In the genomic region with DNA sequence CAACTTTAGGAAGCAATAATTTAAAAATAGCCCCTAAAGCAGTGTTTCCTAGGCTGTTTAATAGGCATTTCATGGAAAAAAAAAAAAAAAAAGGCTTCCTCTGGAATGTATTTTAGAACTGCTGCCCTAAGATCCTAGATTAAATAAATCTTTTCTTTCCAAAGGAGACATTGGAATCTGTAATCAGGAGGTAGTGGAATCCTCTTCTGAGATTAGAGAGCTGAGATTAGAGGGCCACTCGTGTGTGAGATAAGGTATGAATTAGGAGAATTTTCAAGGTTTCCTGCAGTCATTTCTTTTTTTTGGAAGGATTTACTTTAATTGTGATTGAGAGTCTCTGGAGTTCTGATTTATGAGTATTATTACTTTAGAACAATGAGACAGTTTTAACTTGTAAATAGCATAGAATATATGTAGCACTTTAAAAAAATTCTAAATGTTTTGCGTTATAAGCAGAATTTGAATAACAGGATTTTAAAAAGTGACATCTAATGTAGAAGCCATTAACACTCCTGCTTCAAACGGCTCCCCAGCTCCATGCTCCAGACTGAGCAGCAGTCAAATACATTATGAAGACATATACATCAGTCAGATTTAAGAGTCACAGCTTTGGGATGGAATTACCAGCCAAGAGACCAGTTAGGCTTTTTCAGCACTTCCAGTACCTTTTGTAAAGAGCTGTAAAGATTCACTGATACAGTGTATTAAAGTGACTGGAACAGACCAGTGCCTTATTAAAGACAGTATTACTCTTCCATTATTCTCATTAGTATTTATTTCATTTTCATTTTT, we compare ENCODE assay signal across 14 cellular contexts. TPM values are rescaled to one million over a fixed set of nuclear protein-coding genes. Genes with fewer than 3 reads are reported as not detected.
DNase-seq lines count a peak whose midpoint lies in the region; ATAC-seq and TF ChIP-seq lines count a peak whose summit lies in the region.
"Had no signal": no experiment of that assay in that cellular context is flagged by ENCODE, and none has a peak within 500 bp of the region (broad histone marks: within the 10 kb centered on the region; RNA-seq: fewer than 3 reads in every experiment).

No MANE protein-coding gene starts in this region.

- no peak for TF ChIP-seq CTCF in GM06990 (IDR thresholded peaks at IDR 0.05; ENCODE audit: insufficient read depth, low read length, poor library complexity, severe bottlenecking)
- no peak for TF ChIP-seq CTCF in PC-9 (conservative IDR thresholded peaks at IDR 0.05)

- H2AFZ ChIP-seq in ACC112 (ENCODE audit: low read length, unreplicated experiment), result no peak overlapping the region
- no peak overlapping the region for H2AFZ ChIP-seq in PC-9

- H3K79me2 ChIP-seq in ACC112 (ENCODE audit: control insufficient read depth, insufficient read depth, low read length, unreplicated experiment), result peaks cover 85% of the 10 kb centered on the region
- peaks cover 95% of the 10 kb centered on the region for H3K79me2 ChIP-seq in PC-9 (ENCODE audit: low read depth)

- H3K27me3 Mint-ChIP-seq in effector memory CD8-positive, alpha-beta T cell, result no peaks in the 10 kb centered on the region

- H3K9me2 ChIP-seq in PC-9 (ENCODE audit: insufficient read depth), result no peaks in the 10 kb centered on the region

- peaks cover 18% of the 10 kb centered on the region; the same call in 1 of the 2 replicates for H3F3A ChIP-seq in PC-9 (ENCODE audit: insufficient read depth, low read depth)

- peak overlapping the region; percentile 70 to 95 for H3K27ac Mint-ChIP-seq in effector memory CD8-positive, alpha-beta T cell

- H3K9me3 ChIP-seq in PC-9 (ENCODE audit: insufficient read depth, low read depth), result no peaks in the 10 kb centered on the region
- H3K9me3 ChIP-seq: right atrium auricular region had no signal

- H3K36me3 Mint-ChIP-seq in effector memory CD8-positive, alpha-beta T cell (ENCODE audit: insufficient read depth), result peaks cover 31% of the 10 kb centered on the region

- DNase-seq in GM06990 (ENCODE audit: extremely low read depth, insufficient read length) (no peak), PC-9 (no peak), NOMO-1 treated with DMSO at 0.1 percent for 48 hours (lab: John Stamatoyannopoulos, UW; ENCODE audit: unreplicated experiment) (no peak), DMS79 (lab: John Stamatoyannopoulos, UW) (no peak), NCI-H146 (lab: John Stamatoyannopoulos, UW) (no peak)
- no peak for DNase-seq in effector memory CD8-positive, alpha-beta T cell
- DNase-seq: amygdala, foreskin keratinocyte, KBM-7, NCI-H2081 had no signal

- intact Hi-C loops in PC-9 (cut with micrococcal nuclease; ENCODE audit: unreplicated experiment), result loop anchor here (10.0 kb wide), 1 partner anchor 585 kb away; a partner anchor contains a TSS

- peaks cover 29 to 47% of the 10 kb centered on the region in 2 donors for H3K4me1 Mint-ChIP-seq in effector memory CD8-positive, alpha-beta T cell (ENCODE audit: low read depth in 2 of 2)

- H3K4me3 Mint-ChIP-seq in effector memory CD8-positive, alpha-beta T cell, result peak overlapping the region in 1 of 2 donors; percentile 50

- ATAC-seq in effector memory CD8-positive, alpha-beta T cell (replicated peaks), result no peak
- no peak for ATAC-seq in HG02610 (IDR thresholded peaks at IDR 0.05; ENCODE audit: unreplicated experiment)
- ATAC-seq: foreskin keratinocyte had no signal

- H3K27ac ChIP-seq in ACC112 (ENCODE audit: low read depth, low read length), result no peak overlapping the region
- peak overlapping the region; percentile 9; the same call in 1 of the 2 replicates for H3K27ac ChIP-seq in PC-9
- H3K27ac ChIP-seq: C4-2B, foreskin keratinocyte, right atrium auricular region had no signal

- H3K36me3 ChIP-seq in ACC112 (ENCODE audit: insufficient read depth, low read length) (peaks cover 7% of the 10 kb centered on the region; the same call in 1 of the 2 replicates), GM06990 (ENCODE audit: control insufficient read depth, insufficient read depth, low read length) (peaks cover 2% of the 10 kb centered on the region; the same call in 1 of the 2 replicates), PC-9 (ENCODE audit: low read depth) (peaks cover 26% of the 10 kb centered on the region)
- H3K36me3 ChIP-seq: right atrium auricular region had no signal

- peaks cover 40% of the 10 kb centered on the region for H3K4me1 ChIP-seq in ACC112 (ENCODE audit: control insufficient read depth, insufficient read depth, low read length, unreplicated experiment)
- peaks cover 44% of the 10 kb centered on the region for H3K4me1 ChIP-seq in PC-9 (replicated peaks; ENCODE audit: insufficient read depth)

- CTCF ChIA-PET in PC-9 (lab: Charles Lee), result interaction anchor here (0.7 kb wide), 1 partner anchor 24 kb away, joined by 3 read pairs; no protein-coding TSS in a partner anchor

- H3K9me3 Mint-ChIP-seq in effector memory CD8-positive, alpha-beta T cell, result no peaks in the 10 kb centered on the region

- peak overlapping the region; percentile 80 for H3K4me2 ChIP-seq in PC-9

- 0 out of 2 replicates have a peak overlapping the region, but pooled peaks have one; percentile 31 for H3K4me3 ChIP-seq in ACC112 (ENCODE audit: low read depth, low read length)
- peak overlapping the region; percentile 43 for H3K4me3 ChIP-seq in GM06990 (replicated peaks; ENCODE audit: low read depth, low read length)
- H3K4me3 ChIP-seq in PC-9, result no peak overlapping the region
- H3K4me3 ChIP-seq: right atrium auricular region had no signal

- POLR2A ChIA-PET in PC-9 (lab: Charles Lee; ENCODE audit: unreplicated experiment), result no interaction called here

- H3K27me3 ChIP-seq in ACC112 (ENCODE audit: insufficient read depth, low read length) (no peaks in the 10 kb centered on the region), GM06990 (replicated peaks; ENCODE audit: control insufficient read depth, insufficient read depth, low read length) (no peaks in the 10 kb centered on the region), PC-9 (ENCODE audit: insufficient read depth, low read depth) (no peaks in the 10 kb centered on the region)
- H3K27me3 ChIP-seq: foreskin keratinocyte, right atrium auricular region had no signal

- H4K20me1 ChIP-seq in PC-9 (ENCODE audit: insufficient read depth), result peaks cover 65% of the 10 kb centered on the region

- no TSS peak for BruUV-seq in PC-9 (replicated peaks; lab: Mats Ljungman, UMichigan)

RNA-seq across cellular contexts. Expression of a gene that starts 5.0 kb away (rescaled TPM):
- total RNA-seq in PC-9 (2021), result 33.4 and 37.4 TPM in 2 replicates

RNA-seq across cellular contexts. Expression of a gene that starts 52.5 kb away (rescaled TPM):
- total RNA-seq in PC-9 (2021), result 34.5 and 42.0 TPM in 2 replicates
